Comparison of ENCODE assay signal across 8 cellular contexts in the genomic region with DNA sequence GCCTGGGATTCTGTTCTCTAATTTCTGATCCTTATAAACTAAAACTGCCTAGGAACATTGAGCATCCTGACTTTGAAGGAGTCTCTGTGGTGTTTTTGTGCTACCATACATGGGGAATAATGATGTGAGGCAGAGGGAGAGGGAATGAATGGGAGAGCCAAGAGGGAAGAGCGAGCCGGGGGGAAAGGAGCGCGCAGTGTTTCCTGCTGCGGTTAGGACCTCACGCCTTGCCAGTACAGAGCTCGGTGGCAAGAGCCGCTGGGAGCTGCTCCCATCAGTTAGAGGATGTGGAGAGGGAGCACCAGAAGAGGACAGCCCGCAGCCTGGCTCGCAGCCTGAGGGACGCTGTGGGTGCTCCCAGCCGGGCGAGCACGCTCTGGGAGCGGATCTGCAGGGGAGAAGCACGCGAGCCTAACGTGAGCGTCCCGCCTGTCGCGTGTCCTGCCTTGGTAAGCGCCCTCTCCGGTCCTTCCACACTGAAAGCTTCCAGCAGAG.
A peak's percentile ranks its signal among the peaks of the same experiment; 100 is the strongest.
DNase-seq lines count a peak whose midpoint lies in the region; ATAC-seq, FAIRE-seq and TF ChIP-seq lines count a peak whose summit lies in the region.

No MANE protein-coding gene starts in this region.

- H3K36me3 Mint-ChIP-seq in activated T-helper 2 cell treated with anti-CD3 and anti-CD28 coated beads, Interferon-gamma antibody, Interleukin-2, Interleukin-4, amounts not matched to agents 10 μg/mL and 5 μg/mL and 100 μg/mL, durations not matched to agents 14 hours and 24 hours and 36 hours (ENCODE audit: low read depth): peaks cover 9% of the 10 kb centered on the region

- H3K36me3 ChIP-seq in right lobe of liver (no peaks in the 10 kb centered on the region), HepG2 (replicated peaks in 1 of 2; ENCODE audit: control insufficient read depth in 1 of 2, insufficient read depth in 2 of 2, low read length in 2 of 2) (no peaks in the 10 kb centered on the region), psoas muscle (ENCODE audit: insufficient read depth in 1 of 2, low read depth in 1 of 2) (no peaks in the 10 kb centered on the region)

- BruUV-seq in HepG2 (replicated peaks; lab: Mats Ljungman, UMichigan): no TSS peak

- TF ChIP-seq CTCF in right lobe of liver (IDR thresholded peaks at IDR 0.05): no peak
- TF ChIP-seq CTCF in HepG2 (CRISPR knock-in tag; IDR thresholded peaks at IDR 0.05): no peak
- TF ChIP-seq CTCF in psoas muscle (IDR thresholded peaks at IDR 0.05): no peak

- H3K4me2 ChIP-seq in HepG2 (ENCODE audit: low read depth, low read length): no peak overlapping the region

- no peaks in the 10 kb centered on the region for H3K9me3 ChIP-seq in right lobe of liver
- H3K9me3 ChIP-seq in HepG2 (ENCODE audit: low read length): no peaks in the 10 kb centered on the region
- H3K9me3 ChIP-seq in psoas muscle: no peaks in the 10 kb centered on the region

- H3K9ac ChIP-seq in HepG2 (ENCODE audit: insufficient read depth, low read depth, low read length): no peak overlapping the region

- peaks cover 82% of the 10 kb centered on the region for H3K4me1 Mint-ChIP-seq in activated T-helper 2 cell treated with anti-CD3 and anti-CD28 coated beads, Interferon-gamma antibody, Interleukin-2, Interleukin-4, amounts not matched to agents 10 μg/mL and 5 μg/mL and 100 μg/mL, durations not matched to agents 14 hours and 24 hours and 36 hours (ENCODE audit: low read depth)

- no peak overlapping the region for H2AFZ ChIP-seq in HepG2 (ENCODE audit: low read length)

- CTCF ChIA-PET in HepG2 (lab: Yijun Ruan, JAX; ENCODE audit: low intra/inter-chr PET ratio, low total read pairs): no interaction called here

- peak overlapping the region; percentile 90 for H3K27ac Mint-ChIP-seq in activated T-helper 2 cell treated with anti-CD3 and anti-CD28 coated beads, Interferon-gamma antibody, Interleukin-2, Interleukin-4, amounts not matched to agents 10 μg/mL and 5 μg/mL and 100 μg/mL, durations not matched to agents 14 hours and 24 hours and 36 hours

- no peak for TF ChIP-seq EP300 in HepG2 (IDR thresholded peaks at IDR 0.05; ENCODE audit: low read depth in 2 of 2, low read length in 2 of 2)
- TF ChIP-seq EP300 in HepG2 (CRISPR knock-in tag; IDR thresholded peaks at IDR 0.05; ENCODE audit: borderline replicate concordance): no peak

- POLR2A ChIA-PET in HepG2 (lab: Yijun Ruan, JAX): no interaction called here

- H3K27me3 ChIP-seq in right lobe of liver (no peaks in the 10 kb centered on the region), HepG2 (ENCODE audit: control insufficient read depth in 1 of 2, insufficient read depth in 2 of 2, low read length in 2 of 2) (no peaks in the 10 kb centered on the region), psoas muscle (ENCODE audit: insufficient read depth in 3 of 3, low read length in 2 of 3) (no peaks in the 10 kb centered on the region)

- ATAC-seq in right lobe of liver: peak; percentile 44 to 51 (median 48)
- ATAC-seq in HepG2: no peak
- peak; percentile 3 for ATAC-seq in HG03439 (IDR thresholded peaks at IDR 0.05; ENCODE audit: unreplicated experiment)
- peak; percentile 87 for ATAC-seq in Right ventricle myocardium superior (ENCODE audit: poor library complexity)
- peak; percentile 55 to 67 (median 60) for ATAC-seq in psoas muscle
- no peak for ATAC-seq in GM19328 (IDR thresholded peaks at IDR 0.05; ENCODE audit: unreplicated experiment)
- no peak for ATAC-seq in GM21423 (IDR thresholded peaks at IDR 0.05; ENCODE audit: unreplicated experiment)

- no peak for TF ChIP-seq RAD21 in HepG2 (CRISPR knock-in tag; IDR thresholded peaks at IDR 0.05)

- H3K4me3 Mint-ChIP-seq in activated T-helper 2 cell treated with anti-CD3 and anti-CD28 coated beads, Interferon-gamma antibody, Interleukin-2, Interleukin-4, amounts not matched to agents 10 μg/mL and 5 μg/mL and 100 μg/mL, durations not matched to agents 14 hours and 24 hours and 36 hours (ENCODE audit: low read depth): peak overlapping the region; percentile 78

- no peaks in the 10 kb centered on the region for H4K20me1 ChIP-seq in HepG2 (ENCODE audit: insufficient read depth, low read length)

- H3K4me1 ChIP-seq in right lobe of liver (no peaks in the 10 kb centered on the region), HepG2 (ENCODE audit: insufficient read depth, low read length) (no peaks in the 10 kb centered on the region), psoas muscle (peaks cover 26% of the 10 kb centered on the region)

- H3K9me3 Mint-ChIP-seq in activated T-helper 2 cell treated with anti-CD3 and anti-CD28 coated beads, Interferon-gamma antibody, Interleukin-2, Interleukin-4, amounts not matched to agents 10 μg/mL and 5 μg/mL and 100 μg/mL, durations not matched to agents 14 hours and 24 hours and 36 hours: peaks cover 6% of the 10 kb centered on the region

- in situ Hi-C loops in HepG2 (cut with HindIII; ENCODE audit: extremely low pct_ligation_motif_present, low pct_unique_long_range_greater_than_20kb): no loop called here

- no peak for FAIRE-seq in HepG2 (lab: Jason Lieb, UNC)

- H3K27ac ChIP-seq in right lobe of liver: no peak overlapping the region
- no peak overlapping the region for H3K27ac ChIP-seq in HepG2 (ENCODE audit: extremely low read length, insufficient read depth, low read length)
- H3K27ac ChIP-seq in psoas muscle: peak overlapping the region; percentile 81

- H3K79me2 ChIP-seq in HepG2 (ENCODE audit: insufficient read depth, low read length): no peaks in the 10 kb centered on the region

- H3K27me3 Mint-ChIP-seq in activated T-helper 2 cell treated with anti-CD3 and anti-CD28 coated beads, Interferon-gamma antibody, Interleukin-2, Interleukin-4, amounts not matched to agents 10 μg/mL and 5 μg/mL and 100 μg/mL, durations not matched to agents 14 hours and 24 hours and 36 hours (ENCODE audit: low read depth): no peaks in the 10 kb centered on the region

- intact Hi-C loops in right lobe of liver (cut with DNase I): no loop called here
- intact Hi-C loops in HepG2 (cut with micrococcal nuclease; ENCODE audit: unreplicated experiment): no loop called here
- intact Hi-C loops in activated T-helper 2 cell treated with anti-CD3 and anti-CD28 coated beads, Interferon-gamma antibody, Interleukin-2, Interleukin-4, amounts not matched to agents 10 μg/mL and 5 μg/mL and 100 μg/mL, durations not matched to agents 14 hours and 24 hours and 36 hours (cut with micrococcal nuclease): loop anchor here (1.0 to 5.0 kb wide), 7 partner anchors 25 to 395 kb away; no protein-coding TSS in a partner anchor
- intact Hi-C loops in Right ventricle myocardium superior (cut with DNase I): loop anchor here (5.0 kb wide), 1 partner anchor 49 kb away; no protein-coding TSS in a partner anchor
- intact Hi-C loops in psoas muscle (cut with DNase I): loop anchor here in 1 of 2 donors (5.0 to 10.0 kb wide), 2 partner anchors 47 to 389 kb away; no protein-coding TSS in a partner anchor

- 38% methylated on average over 6 of the region's 24 CpGs for WGBS in right lobe of liver (ENCODE audit: insufficient coverage, low coverage, low lambda C conversion rate, missing lambda C conversion rate)
- WGBS in HepG2 (ENCODE audit: low lambda C conversion rate): 96% methylated on average over 17 of the region's 24 CpGs
- 1 to 7% (median 4%) methylated on average over 21 to 24 of the region's 24 CpGs for WGBS in psoas muscle, 3 donors

- no peak for DNase-seq in right lobe of liver
- no peak for DNase-seq in HepG2 (ENCODE audit: low spot score)
- DNase-seq in activated T-helper 2 cell treated with anti-CD3 and anti-CD28 coated beads, Interferon-gamma antibody, Interleukin-2, Interleukin-4, amounts not matched to agents 10 μg/mL and 5 μg/mL and 100 μg/mL, durations not matched to agents 14 hours and 24 hours and 36 hours (ENCODE audit: low spot score): no peak
- peak; percentile 81 for DNase-seq in Right ventricle myocardium superior
- DNase-seq in psoas muscle: peak; percentile 44 to 71

- H3K4me3 ChIP-seq in right lobe of liver: no peak overlapping the region
- no peak overlapping the region for H3K4me3 ChIP-seq in HepG2 (replicated peaks in 1 of 3; ENCODE audit: insufficient read depth in 1 of 3, low read depth in 2 of 3, low read length in 3 of 3)
- peak overlapping the region; percentile 68 for H3K4me3 ChIP-seq in psoas muscle

- no peak for TF ChIP-seq POLR2A in right lobe of liver (IDR thresholded peaks at IDR 0.05)
- no peak for TF ChIP-seq POLR2A in HepG2 (IDR thresholded peaks at IDR 0.05; ENCODE audit: insufficient read depth in 1 of 2, low read depth in 2 of 2, low read length in 2 of 2)

TF ChIP-seq in HepG2, 621 proteins besides CTCF, POLR2A, EP300 and RAD21 (continues in another document):
- TF ChIP-seq ZNF782 (CRISPR knock-in tag; IDR thresholded peaks at IDR 0.05; ENCODE audit: borderline replicate concordance) (no peak), HDAC1 (CRISPR knock-in tag; IDR thresholded peaks at IDR 0.05) (no peak)
- TF ChIP-seq, protein P1, sequence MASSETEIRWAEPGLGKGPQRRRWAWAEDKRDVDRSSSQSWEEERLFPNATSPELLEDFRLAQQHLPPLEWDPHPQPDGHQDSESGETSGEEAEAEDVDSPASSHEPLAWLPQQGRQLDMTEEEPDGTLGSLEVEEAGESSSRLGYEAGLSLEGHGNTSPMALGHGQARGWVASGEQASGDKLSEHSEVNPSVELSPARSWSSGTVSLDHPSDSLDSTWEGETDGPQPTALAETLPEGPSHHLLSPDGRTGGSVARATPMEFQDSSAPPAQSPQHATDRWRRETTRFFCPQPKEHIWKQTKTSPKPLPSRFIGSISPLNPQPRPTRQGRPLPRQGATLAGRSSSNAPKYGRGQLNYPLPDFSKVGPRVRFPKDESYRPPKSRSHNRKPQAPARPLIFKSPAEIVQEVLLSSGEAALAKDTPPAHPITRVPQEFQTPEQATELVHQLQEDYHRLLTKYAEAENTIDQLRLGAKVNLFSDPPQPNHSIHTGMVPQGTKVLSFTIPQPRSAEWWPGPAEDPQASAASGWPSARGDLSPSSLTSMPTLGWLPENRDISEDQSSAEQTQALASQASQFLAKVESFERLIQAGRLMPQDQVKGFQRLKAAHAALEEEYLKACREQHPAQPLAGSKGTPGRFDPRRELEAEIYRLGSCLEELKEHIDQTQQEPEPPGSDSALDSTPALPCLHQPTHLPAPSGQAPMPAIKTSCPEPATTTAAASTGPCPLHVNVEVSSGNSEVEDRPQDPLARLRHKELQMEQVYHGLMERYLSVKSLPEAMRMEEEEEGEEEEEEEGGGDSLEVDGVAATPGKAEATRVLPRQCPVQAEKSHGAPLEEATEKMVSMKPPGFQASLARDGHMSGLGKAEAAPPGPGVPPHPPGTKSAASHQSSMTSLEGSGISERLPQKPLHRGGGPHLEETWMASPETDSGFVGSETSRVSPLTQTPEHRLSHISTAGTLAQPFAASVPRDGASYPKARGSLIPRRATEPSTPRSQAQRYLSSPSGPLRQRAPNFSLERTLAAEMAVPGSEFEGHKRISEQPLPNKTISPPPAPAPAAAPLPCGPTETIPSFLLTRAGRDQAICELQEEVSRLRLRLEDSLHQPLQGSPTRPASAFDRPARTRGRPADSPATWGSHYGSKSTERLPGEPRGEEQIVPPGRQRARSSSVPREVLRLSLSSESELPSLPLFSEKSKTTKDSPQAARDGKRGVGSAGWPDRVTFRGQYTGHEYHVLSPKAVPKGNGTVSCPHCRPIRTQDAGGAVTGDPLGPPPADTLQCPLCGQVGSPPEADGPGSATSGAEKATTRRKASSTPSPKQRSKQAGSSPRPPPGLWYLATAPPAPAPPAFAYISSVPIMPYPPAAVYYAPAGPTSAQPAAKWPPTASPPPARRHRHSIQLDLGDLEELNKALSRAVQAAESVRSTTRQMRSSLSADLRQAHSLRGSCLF (CRISPR knock-in tag; IDR thresholded peaks at IDR 0.05; ENCODE audit: borderline replicate concordance): no peak

Comparison
In these comparisons a context has a peak if more than half of its experiments do, and no peak if none do; other contexts are left out.
1. ATAC-seq: peak in right lobe of liver (4 of 4), HG03439 (single experiment), Right ventricle myocardium superior (single experiment) and psoas muscle (4 of 4); none in HepG2 (single experiment), GM19328 (single experiment) and GM21423 (single experiment).
2. DNase-seq: peak in Right ventricle myocardium superior (single experiment) and psoas muscle (2 of 2); none in right lobe of liver (0 of 3), HepG2 (single experiment) and activated T-helper 2 cell treated with anti-CD3 and anti-CD28 coated beads, Interferon-gamma antibody, Interleukin-2, Interleukin-4, amounts not matched to agents 10 μg/mL and 5 μg/mL and 100 μg/mL, durations not matched to agents 14 hours and 24 hours and 36 hours (single experiment).
3. intact Hi-C loops: an anchor here in activated T-helper 2 cell treated with anti-CD3 and anti-CD28 coated beads, Interferon-gamma antibody, Interleukin-2, Interleukin-4, amounts not matched to agents 10 μg/mL and 5 μg/mL and 100 μg/mL, durations not matched to agents 14 hours and 24 hours and 36 hours (1.0 to 5.0 kb wide) and Right ventricle myocardium superior (5.0 kb wide); none called in right lobe of liver and HepG2.